Comparison of ENCODE assay signal across 8 cellular contexts in the genomic region with DNA sequence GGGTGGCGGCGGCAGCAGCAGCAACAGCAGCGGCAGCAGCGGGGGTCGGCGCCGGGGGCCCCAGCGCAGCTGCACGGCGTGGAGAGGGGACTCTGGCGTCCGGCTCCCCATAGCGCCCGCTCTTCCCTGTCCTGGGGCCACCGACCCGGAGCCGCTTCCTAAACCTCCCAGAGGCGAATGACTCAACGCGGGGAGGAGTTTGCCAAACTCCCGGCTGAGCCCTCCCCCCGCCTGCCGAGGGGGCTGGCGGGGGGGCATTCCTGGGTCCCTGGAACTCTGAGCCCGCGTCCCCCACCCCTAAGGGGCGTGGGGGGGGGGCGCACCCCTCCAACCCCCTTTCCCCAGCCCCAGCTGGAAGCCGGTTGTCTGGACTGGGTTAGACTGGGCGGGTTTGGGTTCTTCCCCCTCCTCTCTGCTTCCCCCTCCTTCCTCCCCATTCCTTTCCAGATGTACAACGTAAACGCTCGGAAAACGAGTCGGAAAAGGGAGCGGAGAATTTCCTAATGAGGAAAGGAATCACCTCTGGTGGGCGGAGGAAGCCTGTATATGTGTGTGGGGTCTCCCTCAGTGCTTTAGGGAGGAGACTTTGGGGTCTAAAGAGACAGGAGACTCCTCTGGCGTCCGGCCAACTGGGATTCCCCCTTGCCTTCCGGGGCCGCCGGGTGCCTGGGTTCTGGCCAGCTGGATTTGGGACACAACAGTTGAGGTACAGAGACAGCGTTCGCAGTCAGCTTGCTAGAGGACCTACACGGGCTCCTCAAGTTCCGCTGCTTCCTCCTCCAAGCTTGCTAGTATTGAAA. TPM values are rescaled to one million over a fixed set of nuclear protein-coding genes. Genes with fewer than 3 reads are reported as not detected.
A peak's percentile ranks its signal among the peaks of the same experiment; 100 is the strongest.
DNase-seq lines count a peak whose midpoint lies in the region; ATAC-seq, FAIRE-seq and TF ChIP-seq lines count a peak whose summit lies in the region.

A gene (minus strand): TSS at position 179 of the 800 bp plus-strand sequence. CDS start 68 bp downstream, at position 111.

- ATAC-seq in GM18867 (IDR thresholded peaks at IDR 0.05; ENCODE audit: unreplicated experiment): no peak
- ATAC-seq in GM21381 (IDR thresholded peaks at IDR 0.05; ENCODE audit: unreplicated experiment): no peak

- H4K91ac ChIP-seq in H1 (replicated peaks; ENCODE audit: insufficient read length, low read length): peak within 1 kb of the TSS; percentile 12

- H3K4me2 ChIP-seq in H1 (ENCODE audit: insufficient read depth in 1 of 2, low read depth in 2 of 2, low read length in 2 of 2): peak within 1 kb of the TSS; percentile 77 to 95

- no peaks in the 10 kb centered on the region for H3K36me3 ChIP-seq in HUES6 (ENCODE audit: control insufficient read depth, insufficient read depth, low read length)
- H3K36me3 ChIP-seq in H1 (ENCODE audit: control insufficient read depth in 2 of 4, insufficient read depth in 4 of 4, low read length in 3 of 4): no peaks in the 10 kb centered on the region

- DNase-seq in AG08395 (ENCODE audit: low spot score) (peak; percentile 91), H1 (ENCODE audit: low read depth in 1 of 2, low spot score in 2 of 2) (peak in 1 of 2 experiments; percentile 76), medulla oblongata (ENCODE audit: extremely low spot score) (peak; percentile 50)
- DNase-seq in activated CD4-positive, alpha-beta T cell treated with anti-CD3 and anti-CD28 coated beads, Interleukin-2, amount 50 U/mL, for 4 hours: peak; percentile 27 to 37

- no peak for FAIRE-seq in H1 (lab: Jason Lieb, UNC)

- H2BK12ac ChIP-seq in H1 (ENCODE audit: low read depth, low read length): no peak within 1 kb of the TSS

- H3K27ac Mint-ChIP-seq in stimulated activated naive CD8-positive, alpha-beta T cell treated with anti-CD3 and anti-CD28 coated beads, Interleukin-15, Interleukin-2, amounts not matched to agents 100 ng/mL and 50 ng/mL, for 24 hours: peak within 1 kb of the TSS; percentile 93

- H3K9ac ChIP-seq in HUES6 (ENCODE audit: low read length) (peak within 1 kb of the TSS; percentile 82), H1 (replicated peaks in 1 of 4; ENCODE audit: extremely low read depth in 1 of 4, low read depth in 3 of 4, low read length in 3 of 4) (peak within 1 kb of the TSS in 3 of 4 experiments; percentile 20 to 35 (median 35); a peak in 5 of 7 replicates)

- no peaks in the 10 kb centered on the region for H3K9me3 Mint-ChIP-seq in stimulated activated naive CD8-positive, alpha-beta T cell treated with anti-CD3 and anti-CD28 coated beads, Interleukin-15, Interleukin-2, amounts not matched to agents 100 ng/mL and 50 ng/mL, for 24 hours

- H3K4me3 ChIP-seq in HUES6 (ENCODE audit: low read depth, low read length): peak within 1 kb of the TSS; percentile 90
- H3K4me3 ChIP-seq in H1 (ENCODE audit: extremely low read depth in 1 of 4, insufficient read depth in 2 of 4, low read depth in 3 of 4, low read length in 4 of 4): peak within 1 kb of the TSS; percentile 67 to 92 (median 76)

- TF ChIP-seq RAD21 in H1 (IDR thresholded peaks at IDR 0.05 in 1 of 2, conservative IDR thresholded peaks at IDR 0.05 in 1 of 2; ENCODE audit: low read depth in 2 of 2, low read length in 2 of 2): no peak

- H3K9me3 ChIP-seq in HUES6 (ENCODE audit: control insufficient read depth, insufficient read depth, low read depth, low read length) (no peaks in the 10 kb centered on the region), H1 (ENCODE audit: insufficient read depth in 2 of 2, low read depth in 1 of 2, low read length in 1 of 2) (no peaks in the 10 kb centered on the region)

- H4K20me1 ChIP-seq in H1 (replicated peaks in 1 of 2; ENCODE audit: control insufficient read depth in 1 of 2, insufficient read depth in 2 of 2, low read length in 2 of 2): no peaks in the 10 kb centered on the region

- no peak for TF ChIP-seq EP300 in H1 (IDR thresholded peaks at IDR 0.05; ENCODE audit: borderline replicate concordance in 1 of 2, low read depth in 2 of 2, low read length in 2 of 2)

- H2AK5ac ChIP-seq in H1 (ENCODE audit: low read depth, low read length): no peak within 1 kb of the TSS

- H4K5ac ChIP-seq in H1 (ENCODE audit: insufficient read length, low read depth, low read length): no peak within 1 kb of the TSS

- peak within 1 kb of the TSS; percentile 17 for H2BK120ac ChIP-seq in H1 (replicated peaks; ENCODE audit: low read depth, low read length)

- peak within 1 kb of the TSS; percentile 74 for H2AFZ ChIP-seq in H1 (ENCODE audit: low read length)

- TF ChIP-seq CTCF in H1 (IDR thresholded peaks at IDR 0.05; ENCODE audit: control extremely low read depth in 1 of 3, insufficient read depth in 1 of 3, low read depth in 1 of 3, low read length in 3 of 3): no peak

- peak within 1 kb of the TSS; percentile 60 for H4K8ac ChIP-seq in H1 (ENCODE audit: extremely low read depth, insufficient read depth, low read length)

- H3K4ac ChIP-seq in H1 (replicated peaks; ENCODE audit: insufficient read length, low read depth, low read length): no peak within 1 kb of the TSS

- H2BK15ac ChIP-seq in H1 (ENCODE audit: low read length): no peak within 1 kb of the TSS

- peaks cover 62% of the 10 kb centered on the region for H3K4me1 Mint-ChIP-seq in stimulated activated naive CD8-positive, alpha-beta T cell treated with anti-CD3 and anti-CD28 coated beads, Interleukin-15, Interleukin-2, amounts not matched to agents 100 ng/mL and 50 ng/mL, for 24 hours (ENCODE audit: low read depth)

- peak within 1 kb of the TSS; percentile 88 for H3K4me3 Mint-ChIP-seq in stimulated activated naive CD8-positive, alpha-beta T cell treated with anti-CD3 and anti-CD28 coated beads, Interleukin-15, Interleukin-2, amounts not matched to agents 100 ng/mL and 50 ng/mL, for 24 hours

- peak within 1 kb of the TSS; percentile 76 for H3K18ac ChIP-seq in H1 (ENCODE audit: extremely low read depth, low read length)

- POLR2A ChIA-PET in H1 (lab: Charles Lee; ENCODE audit: partially characterized antibody): interaction anchor here (0.6 to 2.0 kb wide), 7 partner anchors 8 to 138 kb away, joined by 3 to 9 read pairs (median 4); no protein-coding TSS in a partner anchor

- H3K56ac ChIP-seq in H1 (replicated peaks; ENCODE audit: insufficient read length, low read depth, low read length): no peak within 1 kb of the TSS

- 11% methylated on average over 25 of the region's 46 CpGs; no CpG with 5 or more reads in 1 of the 2 experiments for WGBS in H1 (ENCODE audit: extremely low coverage in 1 of 2, insufficient coverage in 1 of 2, insufficient read length in 1 of 2, insufficient replicate concordance in 2 of 2, low coverage in 1 of 2, low lambda C conversion rate in 2 of 2, missing lambda C conversion rate in 1 of 2), 2 experiments

- peak within 1 kb of the TSS; percentile 75; the same call in 1 of the 2 replicates for H2BK20ac ChIP-seq in H1 (ENCODE audit: low read length)

- no peak for TF ChIP-seq POLR2A in H1 (IDR thresholded peaks at IDR 0.05; ENCODE audit: control extremely low read depth in 1 of 2, low read depth in 2 of 2, low read length in 2 of 2)

- no peaks in the 10 kb centered on the region for H3K79me2 ChIP-seq in H1 (ENCODE audit: control insufficient read depth in 1 of 2, insufficient read depth in 2 of 2, low read length in 2 of 2)

- no peaks in the 10 kb centered on the region for H3K36me3 Mint-ChIP-seq in stimulated activated naive CD8-positive, alpha-beta T cell treated with anti-CD3 and anti-CD28 coated beads, Interleukin-15, Interleukin-2, amounts not matched to agents 100 ng/mL and 50 ng/mL, for 24 hours (ENCODE audit: low read depth)

- H3K27ac ChIP-seq in HUES6 (ENCODE audit: low read depth, low read length): peak within 1 kb of the TSS; percentile 89; the same call in 1 of the 2 replicates
- no peak within 1 kb of the TSS for H3K27ac ChIP-seq in H1 (ENCODE audit: low read depth, low read length)

- H3K4me1 ChIP-seq in HUES6 (ENCODE audit: control insufficient read depth, insufficient read depth, low read length) (peaks cover 49% of the 10 kb centered on the region), H1 (replicated peaks in 1 of 4; ENCODE audit: control insufficient read depth in 3 of 4, insufficient read depth in 4 of 4, low read length in 3 of 4) (peaks cover 6 to 16% (median 9%) of the 10 kb centered on the region in 4 experiments)

- peaks cover 5% of the 10 kb centered on the region for H3K23me2 ChIP-seq in H1 (ENCODE audit: low read depth, low read length)

- H3K27me3 Mint-ChIP-seq in stimulated activated naive CD8-positive, alpha-beta T cell treated with anti-CD3 and anti-CD28 coated beads, Interleukin-15, Interleukin-2, amounts not matched to agents 100 ng/mL and 50 ng/mL, for 24 hours: no peaks in the 10 kb centered on the region

- H3K23ac ChIP-seq in H1 (ENCODE audit: insufficient read length): no peak within 1 kb of the TSS

- CTCF ChIA-PET in H1 (lab: Charles Lee; ENCODE audit: partially characterized antibody): interaction anchor here (0.9 to 12.1 kb wide), 8 partner anchors 10 to 154 kb away, joined by 3 to 271 read pairs (median 8); no protein-coding TSS in a partner anchor

- H3K27me3 ChIP-seq in HUES6 (ENCODE audit: control insufficient read depth, insufficient read depth, low read length): peaks cover 21% of the 10 kb centered on the region
- peaks cover 0 to 22% (median 18%) of the 10 kb centered on the region in 4 experiments; a peak in 6 of 7 replicates for H3K27me3 ChIP-seq in H1 (replicated peaks in 1 of 4; ENCODE audit: control insufficient read depth in 3 of 4, extremely low read depth in 1 of 4, insufficient read depth in 3 of 4, low read length in 3 of 4)

- no peaks in the 10 kb centered on the region for H3K79me1 ChIP-seq in H1 (ENCODE audit: low read depth, low read length)

- H3K14ac ChIP-seq in H1 (ENCODE audit: insufficient read length): no peak within 1 kb of the TSS

- H2BK5ac ChIP-seq in H1 (ENCODE audit: low read depth, low read length): peak within 1 kb of the TSS; percentile 77; the same call in 1 of the 2 replicates

TF ChIP-seq in H1, 55 proteins besides CTCF, POLR2A, EP300 and RAD21 (continues in another document):
- TF ChIP-seq GABPA (IDR thresholded peaks at IDR 0.05; ENCODE audit: borderline replicate concordance, insufficient read depth, low read length) (no peak), CBX8 (IDR thresholded peaks at IDR 0.05; ENCODE audit: borderline replicate concordance, low read depth, low read length) (no peak), PHF8 (conservative IDR thresholded peaks at IDR 0.05; ENCODE audit: low read depth, low read length) (peak; percentile 36; the same call in 1 of the 2 replicates), KDM1A (IDR thresholded peaks at IDR 0.05; ENCODE audit: borderline replicate concordance, low read length) (no peak), SIRT6 (IDR thresholded peaks at IDR 0.05; ENCODE audit: low read length) (no peak)

RNA-seq across cellular contexts. Expression of the gene that starts here (rescaled TPM):
- total RNA-seq in H1 (2021; fragmentation: NEBNext Ultra II Directional; extraction: Animal tissue kit (Norgen Biotek cat#: 25700)): 19.0 and 19.4 TPM in 2 replicates
- 11.6 and 17.7 TPM in 2 replicates for polyA plus RNA-seq in H1 (2011; rRNA removed)
- 10.9 TPM for polyA plus RNA-seq in H1 (2011; cell fraction: cytosol; rRNA removed)
- polyA plus RNA-seq in H1 (2011; cell fraction: nucleus; rRNA removed): 47.4 TPM
- polyA plus RNA-seq in H1 (2012, experiment 1 of 2): 10.4 to 19.6 TPM (median 18.1 TPM) in 4 replicates
- polyA plus RNA-seq in H1 (2012, experiment 2 of 2): 20.3 TPM
- polyA plus RNA-seq in H1 (2013, experiment 1 of 2): 34.1 TPM
- polyA plus RNA-seq in H1 (2013, experiment 2 of 2): 32.9 TPM
- polyA minus RNA-seq in H1 (2011; rRNA and poly(A)+ RNA removed): 24.0 and 36.9 TPM in 2 replicates
- polyA minus RNA-seq in H1 (2011; cell fraction: cytosol; rRNA and poly(A)+ RNA removed): 17.8 TPM
- polyA minus RNA-seq in H1 (2011; cell fraction: nucleus; rRNA and poly(A)+ RNA removed): 22.4 TPM
